ENCODE assay signal across 8 cellular contexts in the genomic region with DNA sequence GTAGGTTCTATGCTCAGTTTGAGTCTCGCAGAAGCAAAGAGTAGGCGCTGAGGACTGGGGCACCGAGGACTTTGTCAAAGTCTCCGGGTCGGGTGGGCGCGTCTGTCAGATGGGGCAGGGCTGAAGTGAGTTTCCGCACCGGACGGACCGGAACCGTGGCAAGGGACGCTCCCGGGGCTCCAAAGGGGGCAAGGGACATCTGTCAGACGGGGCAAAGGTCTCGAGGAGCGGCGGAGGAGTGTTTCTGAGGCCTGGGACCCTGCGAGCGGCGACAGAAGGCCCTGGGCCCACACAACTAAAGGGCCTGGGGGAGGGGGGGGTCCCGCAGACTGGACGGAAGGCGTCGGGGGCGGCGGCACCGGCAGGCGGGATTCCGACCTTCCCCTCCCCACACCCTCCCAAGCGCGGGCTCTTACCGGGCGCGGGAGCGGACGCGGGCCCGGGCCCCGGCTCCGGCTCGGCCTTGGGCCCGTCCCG. TPM values are rescaled to one million over a fixed set of nuclear protein-coding genes. Genes with fewer than 3 reads are reported as not detected.
A peak's percentile ranks its signal among the peaks of the same experiment; 100 is the strongest.
DNase-seq lines count a peak whose midpoint lies in the region; ATAC-seq, FAIRE-seq and TF ChIP-seq lines count a peak whose summit lies in the region.

No MANE protein-coding gene starts in this region.

- H3K27me3 ChIP-seq in kidney epithelial cell (ENCODE audit: control insufficient read depth, insufficient read depth, low read length), result no peaks in the 10 kb centered on the region

- ATAC-seq in HG03175 (IDR thresholded peaks at IDR 0.05; ENCODE audit: unreplicated experiment), result peak; percentile 6
- ATAC-seq in activated naive CD8-positive, alpha-beta T cell treated with anti-CD3 and anti-CD28 coated beads, Interleukin-2, amount 50 U/mL, for 24 hours, result no peak
- ATAC-seq in HG03469 (IDR thresholded peaks at IDR 0.05; ENCODE audit: unreplicated experiment), result no peak

- H3K36me3 Mint-ChIP-seq in activated naive CD8-positive, alpha-beta T cell treated with anti-CD3 and anti-CD28 coated beads, Interleukin-2, amount 50 U/mL, for 24 hours (ENCODE audit: low read depth), result peaks cover 14% of the 10 kb centered on the region
- H3K36me3 Mint-ChIP-seq in stimulated activated naive CD8-positive, alpha-beta T cell treated with anti-CD3 and anti-CD28 coated beads, Interleukin-15, Interleukin-2, amounts not matched to agents 100 ng/mL and 50 ng/mL, for 24 hours (ENCODE audit: low read depth), result peaks cover 20% of the 10 kb centered on the region

- peak overlapping the region; percentile 87 for H3K4me3 Mint-ChIP-seq in activated naive CD8-positive, alpha-beta T cell treated with anti-CD3 and anti-CD28 coated beads, Interleukin-2, amount 50 U/mL, for 24 hours
- peak overlapping the region; percentile 97 for H3K4me3 Mint-ChIP-seq in stimulated activated naive CD8-positive, alpha-beta T cell treated with anti-CD3 and anti-CD28 coated beads, Interleukin-15, Interleukin-2, amounts not matched to agents 100 ng/mL and 50 ng/mL, for 24 hours

- H3K27me3 Mint-ChIP-seq in activated naive CD8-positive, alpha-beta T cell treated with anti-CD3 and anti-CD28 coated beads, Interleukin-2, amount 50 U/mL, for 24 hours, result no peaks in the 10 kb centered on the region
- H3K27me3 Mint-ChIP-seq in stimulated activated naive CD8-positive, alpha-beta T cell treated with anti-CD3 and anti-CD28 coated beads, Interleukin-15, Interleukin-2, amounts not matched to agents 100 ng/mL and 50 ng/mL, for 24 hours, result no peaks in the 10 kb centered on the region

- DNase-seq in GM03348 (ENCODE audit: low spot score) (peak; percentile 46), kidney epithelial cell (ENCODE audit: low read depth) (no peak), frontal cortex (ENCODE audit: low spot score in 2 of 2) (no peak), GDM1 (lab: John Stamatoyannopoulos, UW) (no peak)
- peak; percentile 39 for DNase-seq in activated naive CD8-positive, alpha-beta T cell treated with anti-CD3 and anti-CD28 coated beads, Interleukin-2, amount 50 U/mL, for 24 hours

- peak overlapping the region; percentile 82 for H3K4me3 ChIP-seq in kidney epithelial cell (ENCODE audit: low read depth, low read length)

- H3K36me3 ChIP-seq in kidney epithelial cell (ENCODE audit: control insufficient read depth, insufficient read depth, low read length), result no peaks in the 10 kb centered on the region

- H3K4me1 Mint-ChIP-seq in activated naive CD8-positive, alpha-beta T cell treated with anti-CD3 and anti-CD28 coated beads, Interleukin-2, amount 50 U/mL, for 24 hours, result peaks cover 28% of the 10 kb centered on the region
- H3K4me1 Mint-ChIP-seq in stimulated activated naive CD8-positive, alpha-beta T cell treated with anti-CD3 and anti-CD28 coated beads, Interleukin-15, Interleukin-2, amounts not matched to agents 100 ng/mL and 50 ng/mL, for 24 hours (ENCODE audit: low read depth), result peaks cover 33% of the 10 kb centered on the region

- peak overlapping the region; percentile 90 for H3K27ac Mint-ChIP-seq in activated naive CD8-positive, alpha-beta T cell treated with anti-CD3 and anti-CD28 coated beads, Interleukin-2, amount 50 U/mL, for 24 hours
- peak overlapping the region; percentile 97 for H3K27ac Mint-ChIP-seq in stimulated activated naive CD8-positive, alpha-beta T cell treated with anti-CD3 and anti-CD28 coated beads, Interleukin-15, Interleukin-2, amounts not matched to agents 100 ng/mL and 50 ng/mL, for 24 hours

- no peak for TF ChIP-seq CTCF in kidney epithelial cell (IDR thresholded peaks at IDR 0.05; ENCODE audit: insufficient read depth, low read length, poor library complexity, severe bottlenecking)

- FAIRE-seq in frontal cortex (lab: Jason Lieb, UNC), result no peak

- H3K9me3 Mint-ChIP-seq in activated naive CD8-positive, alpha-beta T cell treated with anti-CD3 and anti-CD28 coated beads, Interleukin-2, amount 50 U/mL, for 24 hours, result no peaks in the 10 kb centered on the region
- no peaks in the 10 kb centered on the region for H3K9me3 Mint-ChIP-seq in stimulated activated naive CD8-positive, alpha-beta T cell treated with anti-CD3 and anti-CD28 coated beads, Interleukin-15, Interleukin-2, amounts not matched to agents 100 ng/mL and 50 ng/mL, for 24 hours

RNA-seq across cellular contexts. Expression of a gene that starts 13.3 kb away (rescaled TPM):
- total RNA-seq in kidney epithelial cell, result 74.7 and 79.8 TPM in 2 replicates
- total RNA-seq in frontal cortex, result 65.2 TPM

RNA-seq across cellular contexts. Expression of a gene that starts 17.7 kb away (rescaled TPM):
- 42.7 and 64.1 TPM in 2 replicates for total RNA-seq in kidney epithelial cell
- 10.6 TPM for total RNA-seq in frontal cortex

RNA-seq across cellular contexts. Expression of a gene that starts 32.3 kb away (rescaled TPM):
- total RNA-seq in kidney epithelial cell (not detected in 2 replicates), frontal cortex (0.41 TPM)

RNA-seq across cellular contexts. Expression of a gene that starts 47.2 kb away (rescaled TPM):
- total RNA-seq in kidney epithelial cell (not detected in 2 replicates), frontal cortex (not detected)

RNA-seq across cellular contexts. Expression of a gene that starts 52.5 kb away (rescaled TPM):
- 19.2 and 31.4 TPM in 2 replicates for total RNA-seq in kidney epithelial cell
- 9.8 TPM for total RNA-seq in frontal cortex

Comparison
In these comparisons a context has a peak if more than half of its experiments do, and no peak if none do; other contexts are left out.
1. DNase-seq: peak in GM03348 (single experiment) and activated naive CD8-positive, alpha-beta T cell treated with anti-CD3 and anti-CD28 coated beads, Interleukin-2, amount 50 U/mL, for 24 hours (single experiment); none in kidney epithelial cell (single experiment), frontal cortex (0 of 2) and GDM1 (single experiment).